In the genomic region with DNA sequence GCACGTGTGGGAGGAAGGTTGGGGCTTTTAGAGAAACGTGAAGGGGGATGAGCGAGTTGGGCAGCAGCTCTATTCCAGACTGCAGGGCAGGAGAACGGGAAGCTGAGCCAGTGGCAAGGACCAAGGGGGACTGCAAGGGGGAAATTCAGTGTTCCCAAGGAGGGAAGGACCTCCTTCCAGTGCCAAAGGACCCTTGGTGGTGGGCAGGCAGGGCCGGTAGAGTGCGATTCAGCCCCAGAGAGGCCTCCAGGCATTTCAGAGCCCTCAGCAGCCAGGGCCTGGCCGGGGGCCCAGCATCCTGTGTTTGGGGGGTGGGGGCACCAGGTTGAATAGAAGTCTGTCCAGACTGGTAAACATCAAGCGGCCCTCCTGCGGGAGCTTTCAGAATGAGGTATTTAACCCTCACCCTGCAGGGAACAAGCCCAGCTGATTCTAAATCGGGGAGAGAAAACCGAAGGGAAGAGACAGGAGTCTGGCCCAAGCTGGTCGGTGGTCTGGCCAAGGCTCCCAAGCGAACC, we compare ENCODE assay signal across 9 cellular contexts. TPM values are rescaled to one million over a fixed set of nuclear protein-coding genes. Genes with fewer than 3 reads are reported as not detected.
DNase-seq lines count a peak whose midpoint lies in the region; ATAC-seq, FAIRE-seq and TF ChIP-seq lines count a peak whose summit lies in the region.
"Had no signal": no experiment of that assay in that cellular context is flagged by ENCODE, and none has a peak within 500 bp of the region (broad histone marks: within the 10 kb centered on the region; RNA-seq: fewer than 3 reads in every experiment).

No MANE protein-coding gene starts in this region.

- peaks cover 31% of the 10 kb centered on the region for H3K4me1 Mint-ChIP-seq in neural crest cell

- H3K4me3 ChIP-seq in BE2C (ENCODE audit: low read depth, low read length) (peak overlapping the region; percentile 58), HUES48 (ENCODE audit: low read depth, low read length) (peak overlapping the region; percentile 49), bronchial epithelial cell (ENCODE audit: low read depth, low read length) (peak overlapping the region; percentile 17)
- H3K4me3 ChIP-seq: lung had no signal

- peak overlapping the region; percentile 88 for H3K4me3 Mint-ChIP-seq in neural crest cell

- H3K27me3 Mint-ChIP-seq in neural crest cell (ENCODE audit: low read depth) = peaks cover 48% of the 10 kb centered on the region

- no peak for TF ChIP-seq CTCF in BE2C (IDR thresholded peaks at IDR 0.05; ENCODE audit: low read depth, low read length)
- TF ChIP-seq CTCF in bronchial epithelial cell (IDR thresholded peaks at IDR 0.05; ENCODE audit: insufficient read depth, low read length, severe bottlenecking) = no peak
- no peak for TF ChIP-seq CTCF in neural crest cell (conservative IDR thresholded peaks at IDR 0.05)

- peak overlapping the region; percentile 72 for H3K27ac ChIP-seq in HUES48 (ENCODE audit: low read depth, low read length)

- H3K27ac Mint-ChIP-seq in neural crest cell (ENCODE audit: unreplicated experiment) = peak overlapping the region; percentile 96

- H3K36me3 Mint-ChIP-seq in neural crest cell (ENCODE audit: low read depth) = no peaks in the 10 kb centered on the region

- FAIRE-seq in bronchial epithelial cell (lab: Jason Lieb, UNC) = no peak

- DNase-seq in BE2C = no peak
- no peak for DNase-seq in bronchial epithelial cell (ENCODE audit: low read depth)
- DNase-seq in neural crest cell (ENCODE audit: low read depth, low spot score) = no peak
- DNase-seq in NCI-H510A treated with DMSO at 0.1 percent for 48 hours (lab: John Stamatoyannopoulos, UW) = no peak
- DNase-seq in cerebellar nuclear complex (lab: John Stamatoyannopoulos, UW) = no peak
- no peak for DNase-seq in HK-2 (ENCODE audit: unreplicated experiment)

- H3K9me3 Mint-ChIP-seq in neural crest cell = no peaks in the 10 kb centered on the region

- H3K27me3 ChIP-seq in BE2C (peaks cover 8% of the 10 kb centered on the region; the same call in 1 of the 2 replicates), HUES48 (ENCODE audit: control insufficient read depth, insufficient read depth, low read length) (peaks cover 59% of the 10 kb centered on the region), bronchial epithelial cell (ENCODE audit: control insufficient read depth, insufficient read depth, low read length) (peaks cover 22% of the 10 kb centered on the region)

- H3K36me3 ChIP-seq in BE2C = no peaks in the 10 kb centered on the region
- H3K36me3 ChIP-seq in HUES48 (ENCODE audit: control insufficient read depth, insufficient read depth, low read length) = no peaks in the 10 kb centered on the region
- no peaks in the 10 kb centered on the region for H3K36me3 ChIP-seq in bronchial epithelial cell (ENCODE audit: control insufficient read depth, insufficient read depth, low read length)

- H3K4me1 ChIP-seq in BE2C (no peaks in the 10 kb centered on the region), HUES48 (ENCODE audit: control insufficient read depth, insufficient read depth, low read length) (peaks cover 20% of the 10 kb centered on the region)

- H3K9me3 ChIP-seq in BE2C (no peaks in the 10 kb centered on the region), HUES48 (ENCODE audit: control insufficient read depth, insufficient read depth, low read length) (no peaks in the 10 kb centered on the region)

- ATAC-seq in HG03442 (IDR thresholded peaks at IDR 0.05; ENCODE audit: unreplicated experiment) = no peak

- H3K9ac ChIP-seq in HUES48 (ENCODE audit: low read depth, low read length) = no peak overlapping the region

RNA-seq across cellular contexts. Expression of a gene that starts 2.3 kb away (rescaled TPM):
- 1.0 TPM for polyA plus RNA-seq in BE2C (2012; ENCODE audit: insufficient read depth, insufficient read length, low read depth)
- total RNA-seq in bronchial epithelial cell = under 0.01 and 0.13 TPM in 2 replicates
- 9.0 and 10.2 TPM in 2 replicates for total RNA-seq in neural crest cell

RNA-seq across cellular contexts. Expression of a gene that starts 56.7 kb away (rescaled TPM):
- polyA plus RNA-seq in BE2C (2012; ENCODE audit: insufficient read depth, insufficient read length, low read depth) = 39.1 TPM
- 42.8 and 68.4 TPM in 2 replicates for total RNA-seq in bronchial epithelial cell
- 34.7 and 35.6 TPM in 2 replicates for total RNA-seq in neural crest cell

RNA-seq across cellular contexts. Expression of a gene that starts 58.7 kb away (rescaled TPM):
- polyA plus RNA-seq in BE2C (2012; ENCODE audit: insufficient read depth, insufficient read length, low read depth) = 14.0 TPM
- total RNA-seq in bronchial epithelial cell = 4.2 and 10.8 TPM in 2 replicates
- total RNA-seq in neural crest cell = 25.4 and 26.3 TPM in 2 replicates
